Comparison of ENCODE assay signal across 18 cellular contexts in the genomic region with DNA sequence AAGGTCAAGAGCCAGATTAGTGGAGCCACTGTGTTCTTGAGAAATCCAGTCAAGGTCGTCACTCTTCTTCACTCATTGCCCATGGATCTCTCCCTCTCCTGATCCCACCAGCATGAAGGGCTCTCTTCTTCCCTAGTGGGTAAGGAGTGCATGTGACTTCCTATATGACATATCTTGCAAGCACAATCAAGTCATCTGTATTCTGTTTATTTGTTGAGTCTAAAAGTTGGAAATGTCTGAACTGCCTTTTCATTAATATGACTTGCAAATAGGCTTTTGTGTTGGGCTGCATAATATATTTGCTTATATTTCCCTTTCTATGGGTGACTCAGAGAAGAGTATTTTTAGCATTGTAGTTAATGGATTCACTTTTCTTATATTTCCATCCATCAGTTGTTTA.
"Had no signal": no experiment of that assay in that cellular context is flagged by ENCODE, and none has a peak within 500 bp of the region (broad histone marks: within the 10 kb centered on the region; RNA-seq: fewer than 3 reads in every experiment).

No MANE protein-coding gene starts in this region.

- DNase-seq: occipital lobe; ovary; posterior cingulate gyrus; psoas muscle; right cardiac atrium; right lobe of liver; sigmoid colon; small intestine; stimulated activated CD4-positive, alpha-beta T cell treated with anti-CD3 and anti-CD28 coated beads, Interleukin-15, amount 100 ng/mL, for 24 hours; stimulated activated CD4-positive, alpha-beta T cell treated with anti-CD3 and anti-CD28 coated beads, Interleukin-2, amount 100 ng/mL, for 24 hours; stimulated activated CD4-positive, alpha-beta T cell treated with anti-CD3 and anti-CD28 coated beads, Interleukin-2, amount 100 ng/mL, for 48 hours; stimulated activated CD4-positive, alpha-beta T cell treated with anti-CD3 and anti-CD28 coated beads, Interleukin-4, amount 100 ng/mL, for 24 hours; stimulated activated naive B cell treated with anti-CD40 and anti-IgM and Interleukin-4, amounts not matched to agents 10 μg/mL and 1 μg/mL and 100 μg/mL, for 72 hours; stimulated activated naive CD4-positive, alpha-beta T cell treated with Interleukin-2 at 50 U/mL for 16 hours; stomach; thyroid gland; trophoblast cell; upper lobe of left lung had no signal
